29 cellular contexts compared by ENCODE assay signal in the genomic region with DNA sequence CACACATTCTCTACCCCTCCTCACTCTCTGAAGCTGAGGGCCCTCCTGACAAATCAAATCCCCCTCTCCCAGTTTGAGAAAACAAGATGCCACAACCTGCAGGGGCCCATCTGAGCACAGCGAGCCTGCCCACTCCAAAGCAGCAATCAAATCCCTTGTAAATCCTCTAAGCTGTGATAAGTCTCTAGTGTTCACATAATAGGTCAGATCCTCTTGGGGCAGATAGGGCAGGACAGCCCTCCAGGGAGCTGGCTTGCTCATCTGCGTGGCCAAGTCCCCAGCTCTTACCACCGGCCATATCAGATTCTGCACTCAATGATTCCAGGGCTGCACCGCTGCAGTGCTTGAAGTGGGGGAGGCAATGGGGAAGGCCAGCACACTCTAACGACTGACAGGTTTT. TPM values are rescaled to one million over a fixed set of nuclear protein-coding genes. Genes with fewer than 3 reads are reported as not detected.
DNase-seq lines count a peak whose midpoint lies in the region; ATAC-seq and TF ChIP-seq lines count a peak whose summit lies in the region.
"Had no signal": no experiment of that assay in that cellular context is flagged by ENCODE, and none has a peak within 500 bp of the region (broad histone marks: within the 10 kb centered on the region; RNA-seq: fewer than 3 reads in every experiment).

No MANE protein-coding gene starts in this region.

- H3K36me3 Mint-ChIP-seq in CD14-positive monocyte = no peaks in the 10 kb centered on the region
- no peaks in the 10 kb centered on the region for H3K36me3 Mint-ChIP-seq in central memory CD8-positive, alpha-beta T cell (ENCODE audit: insufficient read depth)
- H3K36me3 Mint-ChIP-seq in nephron progenitor cell (ENCODE audit: low read depth) = no peaks in the 10 kb centered on the region
- H3K36me3 Mint-ChIP-seq: activated naive CD4-positive, alpha-beta T cell treated with anti-CD3 and anti-CD28 coated beads, Interleukin-2, amount 50 U/mL, for 24 hours; IgD-negative memory B cell had no signal

- no peak for TF ChIP-seq CTCF in CD14-positive monocyte (IDR thresholded peaks at IDR 0.05)
- TF ChIP-seq CTCF in nephron progenitor cell (IDR thresholded peaks at IDR 0.05) = no peak
- no peak for TF ChIP-seq CTCF in GM13977 (IDR thresholded peaks at IDR 0.05; ENCODE audit: extremely low read depth, insufficient read depth, missing control alignments)

- H3K9me3 Mint-ChIP-seq in CD14-positive monocyte = no peaks in the 10 kb centered on the region
- no peaks in the 10 kb centered on the region for H3K9me3 Mint-ChIP-seq in central memory CD8-positive, alpha-beta T cell
- no peaks in the 10 kb centered on the region for H3K9me3 Mint-ChIP-seq in nephron progenitor cell
- H3K9me3 Mint-ChIP-seq: activated CD4-positive, alpha-beta T cell treated with anti-CD3 and anti-CD28 coated beads, Interleukin-2, amount 10 ng/mL, durations not matched to agents 24 days and 14 days; activated naive CD4-positive, alpha-beta T cell treated with anti-CD3 and anti-CD28 coated beads, Interleukin-2, amount 50 U/mL, for 24 hours; activated T-helper 2 cell treated with anti-CD3 and anti-CD28 coated beads, Interferon-gamma antibody, Interleukin-2, Interleukin-4, amounts not matched to agents 10 μg/mL and 5 μg/mL and 100 μg/mL, durations not matched to agents 14 hours and 24 hours and 36 hours; T-helper 2 cell treated with Interferon-gamma antibody and Interleukin-4, amounts not matched to agents 5 μg/mL and 100 μg/mL, for 36 hours had no signal

- peak overlapping the region; percentile 73 to 92 for H3K4me3 Mint-ChIP-seq in CD14-positive monocyte
- no peak overlapping the region for H3K4me3 Mint-ChIP-seq in central memory CD8-positive, alpha-beta T cell
- H3K4me3 Mint-ChIP-seq in nephron progenitor cell = peak overlapping the region; percentile 70
- H3K4me3 Mint-ChIP-seq: activated CD4-positive, alpha-beta T cell treated with anti-CD3 and anti-CD28 coated beads, Interleukin-2, amount 10 ng/mL, durations not matched to agents 24 days and 14 days; activated naive CD4-positive, alpha-beta T cell treated with anti-CD3 and anti-CD28 coated beads, Interleukin-2, amount 50 U/mL, for 24 hours; B cell; IgD-negative memory B cell; T-helper 2 cell treated with Interferon-gamma antibody and Interleukin-4, amounts not matched to agents 5 μg/mL and 100 μg/mL, for 36 hours had no signal

- H3K4me1 Mint-ChIP-seq in CD14-positive monocyte (peaks cover 78% of the 10 kb centered on the region), nephron progenitor cell (peaks cover 63% of the 10 kb centered on the region)
- no peaks in the 10 kb centered on the region for H3K4me1 Mint-ChIP-seq in central memory CD8-positive, alpha-beta T cell
- H3K4me1 Mint-ChIP-seq: activated naive CD4-positive, alpha-beta T cell treated with anti-CD3 and anti-CD28 coated beads, Interleukin-2, amount 50 U/mL, for 24 hours had no signal

- intact Hi-C loops in CD14-positive monocyte (cut with micrococcal nuclease) = no loop called here
- intact Hi-C loops in head of caudate nucleus (cut with DNase I) = no loop called here

- DNase-seq in CD14-positive monocyte (ENCODE audit: low spot score) (no peak), NCI-H524 (lab: John Stamatoyannopoulos, UW) (peak; percentile 55 to 83), nephron progenitor cell (no peak), NCI-H1930 (lab: John Stamatoyannopoulos, UW) (no peak), head of caudate nucleus (no peak), GM13977 (ENCODE audit: low spot score) (no peak), NCI-H2081 treated with DMSO at 0.1 percent for 48 hours (lab: John Stamatoyannopoulos, UW) (no peak)
- DNase-seq in central memory CD8-positive, alpha-beta T cell (ENCODE audit: low spot score in 2 of 2) = no peak
- DNase-seq: ACHN; activated CD4-positive, alpha-beta T cell treated with anti-CD3 and anti-CD28 coated beads, Interleukin-2, amount 10 ng/mL, durations not matched to agents 24 days and 14 days; activated CD8-positive, alpha-beta memory T cell treated with anti-CD3 and anti-CD28 coated beads for 24 hours; activated T-cell treated with anti-CD3 and anti-CD28 coated beads for 4 hours; amygdala; effector CD4-positive, alpha-beta T cell; EL; left ventricle myocardium superior; NCI-H1092; NCI-H187; NCI-H2227 treated with DMSO at 0.1 percent for 48 hours; NCI-H69; right lobe of liver; SIG-M5; stomach had no signal

- H3K27me3 Mint-ChIP-seq in CD14-positive monocyte (ENCODE audit: low read depth in 3 of 3) = peaks cover 0 to 5% (median 2%) of the 10 kb centered on the region in 3 donors
- peaks cover 25% of the 10 kb centered on the region for H3K27me3 Mint-ChIP-seq in central memory CD8-positive, alpha-beta T cell
- peaks cover 10% of the 10 kb centered on the region for H3K27me3 Mint-ChIP-seq in nephron progenitor cell (ENCODE audit: low read depth, poor library complexity)

- in situ Hi-C loops in GM13977 (cut with MboI; ENCODE audit: low pct_unique_long_range_greater_than_20kb, low sequenced_read_pairs, unreplicated experiment) = no loop called here

- no peak for ATAC-seq in central memory CD8-positive, alpha-beta T cell (replicated peaks; ENCODE audit: extremely low read depth, poor library complexity, severe bottlenecking)
- ATAC-seq: GM12878, left ventricle myocardium superior had no signal

- H3K27ac Mint-ChIP-seq in CD14-positive monocyte (peak overlapping the region; percentile 85 to 95 (median 93)), nephron progenitor cell (peak overlapping the region; percentile 97)
- H3K27ac Mint-ChIP-seq in central memory CD8-positive, alpha-beta T cell (ENCODE audit: low read depth) = peak overlapping the region; percentile 18
- H3K27ac Mint-ChIP-seq: activated CD4-positive, alpha-beta T cell treated with anti-CD3 and anti-CD28 coated beads, Interleukin-2, amount 10 ng/mL, durations not matched to agents 24 days and 14 days; activated naive CD4-positive, alpha-beta T cell treated with anti-CD3 and anti-CD28 coated beads, Interleukin-2, amount 50 U/mL, for 24 hours; activated T-helper 2 cell treated with anti-CD3 and anti-CD28 coated beads, Interferon-gamma antibody, Interleukin-2, Interleukin-4, amounts not matched to agents 10 μg/mL and 5 μg/mL and 100 μg/mL, durations not matched to agents 14 hours and 24 hours and 36 hours; B cell; IgD-negative memory B cell; T-helper 2 cell treated with Interferon-gamma antibody and Interleukin-4, amounts not matched to agents 5 μg/mL and 100 μg/mL, for 36 hours had no signal

RNA-seq across cellular contexts. Expression of a gene that starts 29.6 kb away (rescaled TPM):
- polyA plus RNA-seq in CD14-positive monocyte = 10 to 100 TPM; 42.4 to 64.5 TPM

Comparison
In these comparisons a context has a peak if more than half of its experiments do, and no peak if none do; other contexts are left out.
1. DNase-seq: peak in NCI-H524 (2 of 2); none in CD14-positive monocyte (single experiment), central memory CD8-positive, alpha-beta T cell (0 of 2), nephron progenitor cell (single experiment), NCI-H1930 (0 of 2), head of caudate nucleus (0 of 42), GM13977 (single experiment) and NCI-H2081 treated with DMSO at 0.1 percent for 48 hours (single experiment).
2. H3K27ac Mint-ChIP-seq: peak in every context shown above with its lines; median percentile 97 in nephron progenitor cell; 93 in CD14-positive monocyte; 18 in central memory CD8-positive, alpha-beta T cell.